In genomic region chr16:57628782-57629181, GRCh38 we compare ENCODE assay signal across 8 cellular contexts. TPM values are rescaled to one million over a fixed set of nuclear protein-coding genes. Genes with fewer than 3 reads are reported as not detected.
DNase-seq lines count a peak whose midpoint lies in the region; ATAC-seq and TF ChIP-seq lines count a peak whose summit lies in the region.

No MANE protein-coding gene starts in this region.

- in situ Hi-C loops in GM23248 (cut with MboI) = no loop called here

- H3K9me3 ChIP-seq in GM23248 (ENCODE audit: low read depth) = no peaks in the 10 kb centered on the region
- H3K9me3 ChIP-seq in sigmoid colon = no peaks in the 10 kb centered on the region
- no peaks in the 10 kb centered on the region for H3K9me3 ChIP-seq in spleen

- H3K9ac ChIP-seq in GM23248 = peak overlapping the region; percentile 79

- intact Hi-C loops in activated T-helper 2 cell treated with anti-CD3 and anti-CD28 coated beads, Interferon-gamma antibody, Interleukin-2, Interleukin-4, amounts not matched to agents 10 μg/mL and 5 μg/mL and 100 μg/mL, durations not matched to agents 14 hours and 24 hours and 36 hours (cut with micrococcal nuclease) = loop anchor here (1.0 to 5.0 kb wide), 2 partner anchors 26 to 36 kb away; no protein-coding TSS in a partner anchor
- intact Hi-C loops in sigmoid colon (cut with DNase I) = no loop called here
- intact Hi-C loops in spleen (cut with DNase I; ENCODE audit: low total_unique reads) = no loop called here

- peaks cover 22% of the 10 kb centered on the region for H3K4me1 ChIP-seq in GM23248 (ENCODE audit: insufficient read depth)
- peaks cover 10% of the 10 kb centered on the region for H3K4me1 ChIP-seq in foreskin keratinocyte
- peaks cover 0 to 11% (median 10%) of the 10 kb centered on the region in 4 donors for H3K4me1 ChIP-seq in sigmoid colon
- H3K4me1 ChIP-seq in spleen = peaks cover 0 to 11% (median 9%) of the 10 kb centered on the region in 6 donors

- TF ChIP-seq EP300 in sigmoid colon (IDR thresholded peaks at IDR 0.05) = no peak

- peak overlapping the region; percentile 68 for H3K27ac Mint-ChIP-seq in activated T-helper 2 cell treated with anti-CD3 and anti-CD28 coated beads, Interferon-gamma antibody, Interleukin-2, Interleukin-4, amounts not matched to agents 10 μg/mL and 5 μg/mL and 100 μg/mL, durations not matched to agents 14 hours and 24 hours and 36 hours

- peak overlapping the region; percentile 89 for H3K27ac ChIP-seq in GM23248
- H3K27ac ChIP-seq in foreskin keratinocyte = peak overlapping the region; percentile 66
- peak overlapping the region in 3 of 4 donors; percentile 26 to 64 (median 41) for H3K27ac ChIP-seq in sigmoid colon
- H3K27ac ChIP-seq in spleen = peak overlapping the region in 2 of 8 donors; percentile 33 to 44

- no peaks in the 10 kb centered on the region for H4K20me1 ChIP-seq in GM23248 (ENCODE audit: insufficient read depth)

- H3K9me2 ChIP-seq in GM23248 (ENCODE audit: insufficient read depth) = no peaks in the 10 kb centered on the region

- 0 out of 2 replicates have a peak overlapping the region, but pooled peaks have one; percentile 6 for H2AFZ ChIP-seq in GM23248

- peaks cover 30% of the 10 kb centered on the region for H3K27me3 Mint-ChIP-seq in activated T-helper 2 cell treated with anti-CD3 and anti-CD28 coated beads, Interferon-gamma antibody, Interleukin-2, Interleukin-4, amounts not matched to agents 10 μg/mL and 5 μg/mL and 100 μg/mL, durations not matched to agents 14 hours and 24 hours and 36 hours (ENCODE audit: low read depth)

- peak overlapping the region; percentile 68 for H3K4me2 ChIP-seq in GM23248 (ENCODE audit: unreplicated experiment)

- ATAC-seq in foreskin keratinocyte = no peak
- no peak for ATAC-seq in HG02981 (IDR thresholded peaks at IDR 0.05; ENCODE audit: unreplicated experiment)

- TF ChIP-seq CTCF in foreskin keratinocyte (conservative IDR thresholded peaks at IDR 0.05) (no peak), sigmoid colon (IDR thresholded peaks at IDR 0.05) (no peak), spleen (IDR thresholded peaks at IDR 0.05 in 8 of 11, conservative IDR thresholded peaks at IDR 0.05 in 3 of 11) (no peak)

- TF ChIP-seq POLR2A in sigmoid colon (IDR thresholded peaks at IDR 0.05) (no peak), spleen (IDR thresholded peaks at IDR 0.05) (no peak)

- H3K79me2 ChIP-seq in GM23248 (ENCODE audit: insufficient read depth) = no peaks in the 10 kb centered on the region

- peak overlapping the region; percentile 62 for H3K4me3 Mint-ChIP-seq in activated T-helper 2 cell treated with anti-CD3 and anti-CD28 coated beads, Interferon-gamma antibody, Interleukin-2, Interleukin-4, amounts not matched to agents 10 μg/mL and 5 μg/mL and 100 μg/mL, durations not matched to agents 14 hours and 24 hours and 36 hours (ENCODE audit: low read depth)

- peak overlapping the region; percentile 49 for H3K4me3 ChIP-seq in GM23248
- peak overlapping the region; percentile 7 to 27 (median 22) for H3K4me3 ChIP-seq in sigmoid colon
- H3K4me3 ChIP-seq in spleen = peak overlapping the region in 1 of 8 donors; percentile 33

- no peak for DNase-seq in GM23248
- no peak for DNase-seq in activated T-helper 2 cell treated with anti-CD3 and anti-CD28 coated beads, Interferon-gamma antibody, Interleukin-2, Interleukin-4, amounts not matched to agents 10 μg/mL and 5 μg/mL and 100 μg/mL, durations not matched to agents 14 hours and 24 hours and 36 hours (ENCODE audit: low spot score)
- DNase-seq in foreskin keratinocyte = no peak
- DNase-seq in sigmoid colon = no peak
- no peak for DNase-seq in hypothalamus (lab: John Stamatoyannopoulos, UW)
- no peak for DNase-seq in spleen
- no peak for DNase-seq in MV-4-11 (lab: John Stamatoyannopoulos, UW)

- WGBS in GM23248 (ENCODE audit: low coverage in 1 of 2, low lambda C conversion rate in 2 of 2, missing lambda C conversion rate in 2 of 2), 2 experiments = 82 to 86% methylated on average over 4 to 5 of the region's 5 CpGs
- WGBS in sigmoid colon, 2 donors = 49 to 69% methylated on average over 4 to 5 of the region's 5 CpGs
- WGBS in spleen, 5 donors = 21 to 34% (median 27%) methylated on average over 4 to 5 of the region's 5 CpGs

- H3K27me3 ChIP-seq in GM23248 (replicated peaks; ENCODE audit: insufficient read depth) = no peaks in the 10 kb centered on the region
- no peaks in the 10 kb centered on the region for H3K27me3 ChIP-seq in foreskin keratinocyte
- peaks cover 7 to 49% (median 22%) of the 10 kb centered on the region in 3 donors for H3K27me3 ChIP-seq in sigmoid colon
- H3K27me3 ChIP-seq in spleen (replicated peaks in 1 of 7) = peaks cover 0 to 64% (median 26%) of the 10 kb centered on the region in 7 donors

- H3K36me3 Mint-ChIP-seq in activated T-helper 2 cell treated with anti-CD3 and anti-CD28 coated beads, Interferon-gamma antibody, Interleukin-2, Interleukin-4, amounts not matched to agents 10 μg/mL and 5 μg/mL and 100 μg/mL, durations not matched to agents 14 hours and 24 hours and 36 hours (ENCODE audit: low read depth) = no peaks in the 10 kb centered on the region

- H3K36me3 ChIP-seq in GM23248 (ENCODE audit: low read depth) = no peaks in the 10 kb centered on the region
- H3K36me3 ChIP-seq in sigmoid colon = no peaks in the 10 kb centered on the region
- no peaks in the 10 kb centered on the region for H3K36me3 ChIP-seq in spleen

- peaks cover 12% of the 10 kb centered on the region for H3K4me1 Mint-ChIP-seq in activated T-helper 2 cell treated with anti-CD3 and anti-CD28 coated beads, Interferon-gamma antibody, Interleukin-2, Interleukin-4, amounts not matched to agents 10 μg/mL and 5 μg/mL and 100 μg/mL, durations not matched to agents 14 hours and 24 hours and 36 hours (ENCODE audit: low read depth)

- H3K9me3 Mint-ChIP-seq in activated T-helper 2 cell treated with anti-CD3 and anti-CD28 coated beads, Interferon-gamma antibody, Interleukin-2, Interleukin-4, amounts not matched to agents 10 μg/mL and 5 μg/mL and 100 μg/mL, durations not matched to agents 14 hours and 24 hours and 36 hours = no peaks in the 10 kb centered on the region

- peaks cover 4% of the 10 kb centered on the region; the same call in 1 of the 2 replicates for H3F3A ChIP-seq in GM23248 (ENCODE audit: insufficient read depth)

RNA-seq across cellular contexts. Expression of gene ADGRG1, which starts 0.4 kb away (rescaled TPM):
- total RNA-seq in GM23248 (2014; rRNA removed; shearing (Covaris generic)) = 0.54 and 0.89 TPM in 2 replicates
- polyA plus RNA-seq in GM23248 (2016; fragmentation: Nextera tagmentation; extraction: Ambion mirVana) (0.58 and 1.2 TPM in 2 replicates), foreskin keratinocyte (35.5 and 50.5 TPM in 2 replicates), sigmoid colon (10 to 100 TPM in 1 of 3 donors, 1 to 10 TPM in 2; 5.3 to 36.3 (median 7.8) TPM), spleen (1 to 10 TPM; 1.0 to 2.7 (median 1.2) TPM)
- total RNA-seq in activated T-helper 2 cell treated with anti-CD3 and anti-CD28 coated beads, Interferon-gamma antibody, Interleukin-2, Interleukin-4, amounts not matched to agents 10 μg/mL and 5 μg/mL and 100 μg/mL, durations not matched to agents 14 hours and 24 hours and 36 hours = 1.8 and 1.9 TPM in 2 replicates
- total RNA-seq in foreskin keratinocyte (40.6 and 64.6 TPM in 2 replicates), sigmoid colon (1 to 10 TPM; 5.0 to 8.0 (median 6.7) TPM), spleen (10 to 100 TPM in 4 of 7 donors, 1 to 10 TPM in 3; 6.9 to 23.7 (median 10.5) TPM)

RNA-seq across cellular contexts. Expression of gene ADGRG3, which starts 39.3 kb away (rescaled TPM):
- not detected in 2 replicates for total RNA-seq in GM23248 (2014; rRNA removed; shearing (Covaris generic))
- polyA plus RNA-seq in GM23248 (2016; fragmentation: Nextera tagmentation; extraction: Ambion mirVana) = not detected in 2 replicates
- total RNA-seq in activated T-helper 2 cell treated with anti-CD3 and anti-CD28 coated beads, Interferon-gamma antibody, Interleukin-2, Interleukin-4, amounts not matched to agents 10 μg/mL and 5 μg/mL and 100 μg/mL, durations not matched to agents 14 hours and 24 hours and 36 hours = not detected in 2 replicates
- not detected in 2 replicates for total RNA-seq in foreskin keratinocyte
- not detected in 2 replicates for polyA plus RNA-seq in foreskin keratinocyte
- 1 to 10 TPM; 3.0 to 6.6 (median 4.9) TPM for total RNA-seq in sigmoid colon
- 1 to 10 TPM in 2 of 3 donors, under 1 TPM in 1; 0.69 to 3.6 (median 2.4) TPM for polyA plus RNA-seq in sigmoid colon
- total RNA-seq in spleen = 100 to 1,000 TPM in 2 of 7 donors, 10 to 100 TPM in 5; 16.6 to 116 (median 34.2) TPM
- polyA plus RNA-seq in spleen = 10 to 100 TPM in 1 of 3 donors, 1 to 10 TPM in 2; 2.5 to 15.3 (median 8.5) TPM
